Comparison of ENCODE assay signal across 10 cellular contexts in genomic region chr12:108312885-108313203, GRCh38. TPM values are rescaled to one million over a fixed set of nuclear protein-coding genes. Genes with fewer than 3 reads are reported as not detected.
A peak's percentile ranks its signal among the peaks of the same experiment; 100 is the strongest.
DNase-seq lines count a peak whose midpoint lies in the region; ATAC-seq and TF ChIP-seq lines count a peak whose summit lies in the region.
"Had no signal": no experiment of that assay in that cellular context is flagged by ENCODE, and none has a peak within 500 bp of the region (broad histone marks: within the 10 kb centered on the region; RNA-seq: fewer than 3 reads in every experiment).

No MANE protein-coding gene starts in this region.

- no peak for ATAC-seq in GM19455 (IDR thresholded peaks at IDR 0.05; ENCODE audit: unreplicated experiment)

- H3K36me3 ChIP-seq in HUES48 (ENCODE audit: control insufficient read depth, insufficient read depth, low read length) (no peaks in the 10 kb centered on the region), liver (ENCODE audit: control insufficient read depth in 4 of 4, insufficient read depth in 3 of 4, low read depth in 1 of 4, low read length in 3 of 4) (peaks cover 0 to 2% (median 0%) of the 10 kb centered on the region in 4 donors)
- H3K36me3 ChIP-seq: brain microvascular endothelial cell had no signal

- DNase-seq in dedifferentiated amniotic fluid mesenchymal stem cell (ENCODE audit: extremely low spot score) (peak; percentile 66), substantia nigra (lab: John Stamatoyannopoulos, UW) (peak in 21 of 49 donors; percentile 14 to 83 (median 27)), occipital lobe (lab: John Stamatoyannopoulos, UW) (no peak), HCEC 1CT (no peak)
- DNase-seq in stimulated activated CD4-positive, alpha-beta T cell treated with anti-CD3 and anti-CD28 coated beads, Interleukin-4, amount 100 ng/mL, for 1 hour = no peak
- DNase-seq: activated CD4-positive, alpha-beta T cell treated with anti-CD3 and anti-CD28 coated beads for 48 hours; brain microvascular endothelial cell had no signal

- no peaks in the 10 kb centered on the region for H3K9me3 ChIP-seq in HUES48 (ENCODE audit: control insufficient read depth, insufficient read depth, low read length)
- no peaks in the 10 kb centered on the region for H3K9me3 ChIP-seq in liver (ENCODE audit: control insufficient read depth in 4 of 4, low read length in 3 of 4)

- no peak for TF ChIP-seq RAD21 in liver (IDR thresholded peaks at IDR 0.05)

- 50% methylated on average over 2 of the region's 2 CpGs for WGBS in liver

- H3K27ac ChIP-seq in HUES48 (ENCODE audit: low read depth, low read length) (peak overlapping the region; percentile 43), liver (ENCODE audit: low read depth in 1 of 2, low read length in 2 of 2) (peak overlapping the region in 1 of 2 donors; percentile 19), substantia nigra (ENCODE audit: low read depth, low read length, poor library complexity, severe bottlenecking) (peak overlapping the region; percentile 64)
- H3K27ac ChIP-seq: brain microvascular endothelial cell had no signal

- H3K4me1 ChIP-seq in HUES48 (ENCODE audit: control insufficient read depth, insufficient read depth, low read length) (peaks cover 25% of the 10 kb centered on the region), liver (ENCODE audit: control insufficient read depth in 4 of 4, insufficient read depth in 4 of 4, low read length in 3 of 4) (peaks cover 2 to 13% (median 3%) of the 10 kb centered on the region in 4 donors)

- H3K4me3 ChIP-seq in HUES48 (ENCODE audit: low read depth, low read length) (no peak overlapping the region), liver (ENCODE audit: low read depth in 1 of 3, low read length in 3 of 3) (no peak overlapping the region)

- H3K9ac ChIP-seq in HUES48 (ENCODE audit: low read depth, low read length) (no peak overlapping the region), liver (ENCODE audit: low read depth in 1 of 2, low read length in 2 of 2) (no peak overlapping the region)

- TF ChIP-seq CTCF in liver (IDR thresholded peaks at IDR 0.05; ENCODE audit: low read depth, low read length, missing input control) = no peak

- H3K27me3 ChIP-seq in HUES48 (ENCODE audit: control insufficient read depth, insufficient read depth, low read length) (no peaks in the 10 kb centered on the region), liver (ENCODE audit: control insufficient read depth in 4 of 4, insufficient read depth in 4 of 4, low read length in 3 of 4) (no peaks in the 10 kb centered on the region)
- H3K27me3 ChIP-seq: brain microvascular endothelial cell had no signal

TF ChIP-seq in liver, 16 proteins besides CTCF, POLR2A, EP300 and RAD21:
- TF ChIP-seq NR2F2 (IDR thresholded peaks at IDR 0.05) (peak; percentile 68), HNF4G (IDR thresholded peaks at IDR 0.05) (no peak)

RNA-seq across cellular contexts. Expression of gene CMKLR1, which starts 26.3 kb away (rescaled TPM):
- total RNA-seq in liver (10 to 100 TPM in 1 of 2 donors, 1 to 10 TPM in 1; 7.4 to 13.7 TPM), occipital lobe (1.7 TPM)
- polyA plus RNA-seq in liver = 1 to 10 TPM in 1 of 2 donors, under 1 TPM in 1; 0.67 to 4.2 TPM
